In genomic region chr19:17303940-17304267, GRCh38 we compare ENCODE assay signal across 8 cellular contexts. TPM values are rescaled to one million over a fixed set of nuclear protein-coding genes. Genes with fewer than 3 reads are reported as not detected.
DNase-seq lines count a peak whose midpoint lies in the region; ATAC-seq, FAIRE-seq and TF ChIP-seq lines count a peak whose summit lies in the region.

No MANE protein-coding gene starts in this region.

- H3K4me1 ChIP-seq in H9 (ENCODE audit: insufficient read depth, low read length) = peaks cover 3% of the 10 kb centered on the region; the same call in 1 of the 2 replicates
- H3K4me1 ChIP-seq in sigmoid colon = peaks cover 0 to 65% (median 55%) of the 10 kb centered on the region in 4 donors
- H3K4me1 ChIP-seq in pancreas = peaks cover 5 to 30% (median 15%) of the 10 kb centered on the region in 3 donors

- H3K4me3 Mint-ChIP-seq in H9 = peak overlapping the region; percentile 63 to 76; a peak in 4 of 5 replicates

- H3K56ac ChIP-seq in H9 (ENCODE audit: insufficient read length, low read depth, low read length) = no peak overlapping the region

- H2AK5ac ChIP-seq in H9 (ENCODE audit: insufficient read length, low read length) = no peak overlapping the region

- H3K9me3 ChIP-seq in H9 (ENCODE audit: control insufficient read depth, low read depth, low read length) (no peaks in the 10 kb centered on the region), SU-DHL-6 (ENCODE audit: insufficient read depth, low read length) (no peaks in the 10 kb centered on the region), sigmoid colon (no peaks in the 10 kb centered on the region), pancreas (no peaks in the 10 kb centered on the region)

- no peak overlapping the region for H2BK15ac ChIP-seq in H9 (ENCODE audit: low read depth, low read length)

- H4K8ac ChIP-seq in H9 (replicated peaks; ENCODE audit: insufficient read length, low read depth, low read length) = no peak overlapping the region

- no peak overlapping the region for H3K14ac ChIP-seq in H9 (ENCODE audit: insufficient read depth, low read length)

- no CpG with 5 or more reads among the region's 12 CpGs for WGBS in H9 (ENCODE audit: extremely low coverage, insufficient read length, low lambda C conversion rate)
- 63 to 81% methylated on average over 12 of the region's 12 CpGs for WGBS in sigmoid colon, 2 donors
- 70 to 78% methylated on average over 12 of the region's 12 CpGs for WGBS in pancreas, 2 donors

- TF ChIP-seq CTCF in H9 (conservative IDR thresholded peaks at IDR 0.05) (no peak), SU-DHL-6 (IDR thresholded peaks at IDR 0.05; ENCODE audit: insufficient read depth, low read length, poor library complexity, severe bottlenecking) (no peak), sigmoid colon (IDR thresholded peaks at IDR 0.05) (no peak), pancreas (IDR thresholded peaks at IDR 0.05) (no peak)

- peaks cover 21 to 35% of the 10 kb centered on the region in 2 experiments for H3K4me1 Mint-ChIP-seq in H9

- no peak overlapping the region for H3T11ph ChIP-seq in H9 (ENCODE audit: low read length)

- ATAC-seq in HG02852 (IDR thresholded peaks at IDR 0.05; ENCODE audit: unreplicated experiment) = no peak
- no peak for ATAC-seq in left colon
- ATAC-seq in pancreas = no peak
- ATAC-seq in HG02798 (IDR thresholded peaks at IDR 0.05; ENCODE audit: poor library complexity, unreplicated experiment) = no peak

- DNase-seq in H9 = no peak
- DNase-seq in fibroblast of gingiva (ENCODE audit: low read depth) = peak; percentile 86
- no peak for DNase-seq in sigmoid colon
- DNase-seq in left colon = no peak
- no peak for DNase-seq in pancreas

- H3K4ac ChIP-seq in H9 (ENCODE audit: low read depth, low read length) = no peak overlapping the region

- H3K23ac ChIP-seq in H9 (ENCODE audit: insufficient read length, low read depth, low read length) = no peak overlapping the region

- no peak overlapping the region for H3K18ac ChIP-seq in H9 (ENCODE audit: insufficient read length, low read depth, low read length)

- H3K4me2 ChIP-seq in H9 (ENCODE audit: insufficient read depth, insufficient read length, low read length) (no peak overlapping the region), SU-DHL-6 (ENCODE audit: low read depth, low read length, poor library complexity, severe bottlenecking) (peak overlapping the region; percentile 85)

- H3K23me2 ChIP-seq in H9 (ENCODE audit: insufficient read length, low read depth, low read length, poor library complexity, severe bottlenecking) = peaks cover 6% of the 10 kb centered on the region

- H3K9ac ChIP-seq in H9 (ENCODE audit: extremely low read depth, insufficient read length, low read length) (no peak overlapping the region), SU-DHL-6 (ENCODE audit: low read length) (no peak overlapping the region; the same call in 1 of the 2 replicates)

- H3K4me3 ChIP-seq in SU-DHL-6 (ENCODE audit: insufficient read depth, low read length, poor library complexity, severe bottlenecking) (no peak overlapping the region), sigmoid colon (peak overlapping the region in 3 of 4 donors; percentile 60 to 98 (median 73)), pancreas (peak overlapping the region in 2 of 4 donors; percentile 64 to 88)

- H3K79me2 ChIP-seq in H9 (ENCODE audit: insufficient read depth, low read length) (no peaks in the 10 kb centered on the region), SU-DHL-6 (ENCODE audit: insufficient read depth, low read length) (peaks cover 8% of the 10 kb centered on the region; the same call in 1 of the 2 replicates)

- no peak for TF ChIP-seq EP300 in sigmoid colon (IDR thresholded peaks at IDR 0.05)

- H3K36me3 Mint-ChIP-seq in H9 (ENCODE audit: insufficient read depth in 1 of 3, low read depth in 3 of 3) = peaks cover 4 to 12% (median 8%) of the 10 kb centered on the region in 3 experiments

- H3K27me3 ChIP-seq in H9 (ENCODE audit: insufficient read depth, low read length) = no peaks in the 10 kb centered on the region
- H3K27me3 ChIP-seq in SU-DHL-6 (ENCODE audit: low read length) = no peaks in the 10 kb centered on the region
- no peaks in the 10 kb centered on the region for H3K27me3 ChIP-seq in sigmoid colon
- no peaks in the 10 kb centered on the region for H3K27me3 ChIP-seq in pancreas

- no peak overlapping the region for H2BK120ac ChIP-seq in H9 (ENCODE audit: low read depth, low read length, poor library complexity, severe bottlenecking)

- TF ChIP-seq POLR2A in sigmoid colon (IDR thresholded peaks at IDR 0.05) = no peak

- H4K91ac ChIP-seq in H9 (ENCODE audit: insufficient read length, low read depth, low read length) = no peak overlapping the region

- H3K9me3 Mint-ChIP-seq in H9 = no peaks in the 10 kb centered on the region

- H3K27me3 Mint-ChIP-seq in H9 (ENCODE audit: low read depth) = no peaks in the 10 kb centered on the region; the same call in 1 of the 2 replicates

- no peak overlapping the region for H2BK20ac ChIP-seq in H9 (ENCODE audit: low read depth, low read length, poor library complexity, severe bottlenecking)

- no peaks in the 10 kb centered on the region for H3K79me1 ChIP-seq in H9 (ENCODE audit: insufficient read depth, low read depth, low read length, poor library complexity, severe bottlenecking)

- no peak overlapping the region for H2BK12ac ChIP-seq in H9 (ENCODE audit: insufficient read length, low read depth, low read length)

- H3K27ac ChIP-seq in H9 (ENCODE audit: insufficient read length, low read depth, low read length) = no peak overlapping the region
- no peak overlapping the region for H3K27ac ChIP-seq in SU-DHL-6 (ENCODE audit: low read depth, low read length)
- H3K27ac ChIP-seq in sigmoid colon = peak overlapping the region; percentile 92 to 97 (median 94)
- H3K27ac ChIP-seq in pancreas = no peak overlapping the region

- H4K20me1 ChIP-seq in H9 (ENCODE audit: control insufficient read depth, insufficient read depth, insufficient read length) = no peaks in the 10 kb centered on the region
- no peaks in the 10 kb centered on the region for H4K20me1 ChIP-seq in SU-DHL-6 (ENCODE audit: low read depth, low read length)

- H3K9me2 ChIP-seq in SU-DHL-6 (replicated peaks; ENCODE audit: insufficient read depth, low read length) = no peaks in the 10 kb centered on the region

- H3K36me3 ChIP-seq in SU-DHL-6 (ENCODE audit: low read length) (no peaks in the 10 kb centered on the region), sigmoid colon (peaks cover 0 to 11% (median 2%) of the 10 kb centered on the region in 4 donors), pancreas (no peaks in the 10 kb centered on the region)

- H3K27ac Mint-ChIP-seq in H9 = no peak overlapping the region; a peak in 2 of 7 replicates

- H2AFZ ChIP-seq in H9 (ENCODE audit: low read length) (no peak overlapping the region), SU-DHL-6 (ENCODE audit: low read depth, low read length, severe bottlenecking) (no peak overlapping the region)

- H2BK5ac ChIP-seq in H9 (ENCODE audit: insufficient read length, low read length) = no peak overlapping the region

- H3F3A ChIP-seq in SU-DHL-6 (ENCODE audit: insufficient read depth) = peaks cover 25% of the 10 kb centered on the region

- no peak overlapping the region for H4K5ac ChIP-seq in H9 (ENCODE audit: insufficient read length, low read depth, low read length)

- intact Hi-C loops in sigmoid colon (cut with DNase I) (loop anchor here (2.0 kb wide), 1 partner anchor 31 kb away; the partner anchor contains the start of gene ANO8), left colon (cut with DNase I, micrococcal nuclease) (no loop called here), pancreas (cut with DNase I) (no loop called here)

- no peak for FAIRE-seq in pancreas (lab: Jason Lieb, UNC)

RNA-seq across cellular contexts. Expression of gene ABHD8, which starts 0.7 kb away (rescaled TPM):
- total RNA-seq in H9 (2021) = 11.7 and 12.8 TPM in 2 replicates
- total RNA-seq in sigmoid colon = 10 to 100 TPM; 15.5 to 21.9 (median 18.8) TPM
- polyA plus RNA-seq in sigmoid colon = 1 to 10 TPM; 4.2 to 9.0 (median 7.4) TPM
- 1 to 10 TPM; 5.6 to 6.0 TPM for total RNA-seq in left colon
- 1 to 10 TPM; 5.2 to 8.6 (median 6.0) TPM for total RNA-seq in pancreas
- 1 to 10 TPM; 8.5 TPM for polyA plus RNA-seq in pancreas

RNA-seq across cellular contexts. Expression of gene MRPL34, which starts 1.8 kb away (rescaled TPM):
- total RNA-seq in H9 (2021) (84.6 and 93.6 TPM in 2 replicates), sigmoid colon (100 to 1,000 TPM; 174 to 390 (median 267) TPM), left colon (100 to 1,000 TPM; 142 to 165 TPM), pancreas (10 to 100 TPM; 32.4 to 41.9 (median 37.1) TPM)
- polyA plus RNA-seq in sigmoid colon (100 to 1,000 TPM; 217 to 476 (median 275) TPM), pancreas (10 to 100 TPM; 42.9 to 78.1 TPM)

RNA-seq across cellular contexts. Expression of gene DDA1, which starts 5.5 kb away (rescaled TPM):
- total RNA-seq in H9 (2021) (42.3 and 45.7 TPM in 2 replicates), sigmoid colon (10 to 100 TPM in 2 of 4 donors, 1 to 10 TPM in 2; 6.1 to 10.3 (median 8.7) TPM), left colon (10 to 100 TPM; 47.7 to 49.2 TPM), pancreas (10 to 100 TPM in 3 of 6 donors, 1 to 10 TPM in 3; 6.1 to 12.4 (median 9.3) TPM)
- polyA plus RNA-seq in sigmoid colon (100 to 1,000 TPM in 1 of 3 donors, 10 to 100 TPM in 2; 57.1 to 101 (median 82.6) TPM), pancreas (10 to 100 TPM; 21.4 to 25.4 TPM)

RNA-seq across cellular contexts. Expression of gene ANKLE1, which starts 22.2 kb away (rescaled TPM):
- 15.0 and 16.5 TPM in 2 replicates for total RNA-seq in H9 (2021)
- 1 to 10 TPM in 1 of 4 donors, under 1 TPM in 3; 0.49 to 1.1 (median 0.63) TPM for total RNA-seq in sigmoid colon
- polyA plus RNA-seq in sigmoid colon = 1 to 10 TPM in 1 of 3 donors, not detected in 2; 1.3 TPM
- under 1 TPM; 0.22 to 0.67 TPM for total RNA-seq in left colon
- under 1 TPM in 5 of 6 donors, not detected in 1; 0.04 to 0.59 (median 0.12) TPM for total RNA-seq in pancreas
- polyA plus RNA-seq in pancreas = under 1 TPM; 0.23 to 0.35 TPM

RNA-seq across cellular contexts. Expression of gene ANO8, which starts 30.8 kb away (rescaled TPM):
- total RNA-seq in H9 (2021) = 18.9 and 21.9 TPM in 2 replicates
- 10 to 100 TPM in 1 of 4 donors, 1 to 10 TPM in 3; 2.0 to 10.5 (median 2.7) TPM for total RNA-seq in sigmoid colon
- 1 to 10 TPM in 2 of 3 donors, under 1 TPM in 1; 0.46 to 5.4 (median 1.2) TPM for polyA plus RNA-seq in sigmoid colon
- 10 to 100 TPM in 1 of 2 donors, 1 to 10 TPM in 1; 8.4 to 10.8 TPM for total RNA-seq in left colon
- 10 to 100 TPM in 1 of 6 donors, 1 to 10 TPM in 5; 4.9 to 10.2 (median 5.4) TPM for total RNA-seq in pancreas
- 10 to 100 TPM in 1 of 2 donors, 1 to 10 TPM in 1; 7.1 to 19.0 TPM for polyA plus RNA-seq in pancreas

Comparison
In these comparisons a context has a peak if more than half of its experiments do, and no peak if none do; other contexts are left out.
1. H3K27ac ChIP-seq: peak in sigmoid colon (4 of 4); none in H9 (single experiment), SU-DHL-6 (single experiment) and pancreas (0 of 4).